17 cellular contexts compared by ENCODE assay signal in the genomic region with DNA sequence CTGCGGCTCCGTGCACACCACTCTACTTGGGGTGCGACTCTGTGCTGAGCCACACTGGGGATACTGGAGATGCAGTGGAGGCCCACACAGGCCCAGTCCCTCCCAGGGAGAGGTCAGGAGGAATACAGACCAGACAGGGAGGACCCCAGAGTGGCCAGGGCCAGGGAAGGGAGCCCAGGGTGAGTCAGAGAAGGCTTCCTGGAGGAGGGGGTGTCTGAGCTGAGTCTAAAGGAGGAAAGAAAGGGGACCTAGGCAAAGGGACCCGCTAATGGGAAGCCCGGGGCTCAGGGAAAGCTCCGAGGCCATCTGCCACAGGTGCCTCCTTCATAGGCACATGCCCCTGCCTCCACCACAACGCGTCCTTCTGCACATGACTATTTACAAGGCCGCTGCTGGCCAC.
"Had no signal": no experiment of that assay in that cellular context is flagged by ENCODE, and none has a peak within 500 bp of the region (broad histone marks: within the 10 kb centered on the region; RNA-seq: fewer than 3 reads in every experiment).

No MANE protein-coding gene starts in this region.

- H3K4me3 ChIP-seq: ascending aorta, heart right ventricle, neural progenitor cell, pancreas, sigmoid colon, tibial artery had no signal

- H3K4me3 Mint-ChIP-seq: activated CD4-positive, alpha-beta T cell treated with anti-CD3 and anti-CD28 coated beads, Interleukin-2, amount 10 ng/mL, durations not matched to agents 7 days and 5 days; activated CD8-positive, alpha-beta T cell treated with anti-CD3 and anti-CD28 coated beads, Interleukin-2, amount 10 ng/mL, durations not matched to agents 7 days and 5 days; activated naive CD4-positive, alpha-beta T cell treated with anti-CD3 and anti-CD28 coated beads, Interleukin-2, amount 10 ng/mL, durations not matched to agents 7 days and 5 days; neural progenitor cell; T-helper 1 cell treated with Interleukin-12 subunit alpha and Interleukin-12 subunit beta and Interleukin-4 antibody, amounts not matched to agents 30 μg/mL and 1 μg/mL, for 36 hours had no signal

- H3K4me1 ChIP-seq: ascending aorta, neural progenitor cell, pancreas had no signal

- ATAC-seq: activated CD4-positive, CD25-positive, alpha-beta regulatory T cell treated with anti-CD3 and anti-CD28 coated beads, Interleukin-2, amount 50 U/mL, for 24 hours; activated CD8-positive, alpha-beta T cell treated with anti-CD3 and anti-CD28 coated beads, Interleukin-2, amount 10 ng/mL, durations not matched to agents 7 days and 5 days; heart right ventricle had no signal

- DNase-seq: activated CD4-positive, alpha-beta T cell treated with anti-CD3 and anti-CD28 coated beads, Interleukin-2, amount 10 ng/mL, durations not matched to agents 7 days and 5 days; activated CD8-positive, alpha-beta T cell treated with anti-CD3 and anti-CD28 coated beads, Interleukin-2, amount 10 ng/mL, durations not matched to agents 7 days and 5 days; activated effector memory CD4-positive, alpha-beta T cell treated with Interleukin-2 at 50 U/mL for 16 hours; activated naive CD4-positive, alpha-beta T cell treated with anti-CD3 and anti-CD28 coated beads, Interleukin-2, amount 10 ng/mL, durations not matched to agents 7 days and 5 days; activated T-cell treated with anti-CD3 and anti-CD28 coated beads, Interleukin-2, amount 50 U/mL, for 48 hours; effector CD4-positive, alpha-beta T cell; heart right ventricle; mammary epithelial cell; pancreas; stimulated activated naive CD4-positive, alpha-beta T cell; tibial artery had no signal

- H3K27me3 ChIP-seq: ascending aorta, heart right ventricle, left lung, neural progenitor cell, pancreas, sigmoid colon, tibial artery had no signal

- H3K27ac Mint-ChIP-seq: activated CD4-positive, alpha-beta T cell treated with anti-CD3 and anti-CD28 coated beads, Interleukin-2, amount 10 ng/mL, durations not matched to agents 7 days and 5 days; activated naive CD4-positive, alpha-beta T cell treated with anti-CD3 and anti-CD28 coated beads, Interleukin-2, amount 10 ng/mL, durations not matched to agents 7 days and 5 days; T-helper 1 cell treated with Interleukin-12 subunit alpha and Interleukin-12 subunit beta and Interleukin-4 antibody, amounts not matched to agents 30 μg/mL and 1 μg/mL, for 36 hours had no signal

- H3K27ac ChIP-seq: ascending aorta, heart right ventricle, neural progenitor cell, pancreas, sigmoid colon, tibial artery had no signal

- H3K9me3 ChIP-seq: ascending aorta, heart right ventricle, left lung, pancreas, sigmoid colon, tibial artery had no signal

- H3K27me3 Mint-ChIP-seq: activated CD4-positive, alpha-beta T cell treated with anti-CD3 and anti-CD28 coated beads, Interleukin-2, amount 10 ng/mL, durations not matched to agents 7 days and 5 days; activated naive CD4-positive, alpha-beta T cell treated with anti-CD3 and anti-CD28 coated beads, Interleukin-2, amount 10 ng/mL, durations not matched to agents 7 days and 5 days had no signal

- H3K9me3 Mint-ChIP-seq: activated CD4-positive, alpha-beta T cell treated with anti-CD3 and anti-CD28 coated beads, Interleukin-2, amount 10 ng/mL, durations not matched to agents 7 days and 5 days; activated naive CD4-positive, alpha-beta T cell treated with anti-CD3 and anti-CD28 coated beads, Interleukin-2, amount 10 ng/mL, durations not matched to agents 7 days and 5 days; neural progenitor cell; T-helper 1 cell treated with Interleukin-12 subunit alpha and Interleukin-12 subunit beta and Interleukin-4 antibody, amounts not matched to agents 30 μg/mL and 1 μg/mL, for 36 hours had no signal

- H3K9ac ChIP-seq: neural progenitor cell had no signal

- H2AFZ ChIP-seq: neural progenitor cell had no signal

- H3K4me2 ChIP-seq: neural progenitor cell had no signal
